13 cellular contexts compared by ENCODE assay signal in genomic region chrX:8037593-8038348, GRCh38.
DNase-seq lines count a peak whose midpoint lies in the region; ATAC-seq, FAIRE-seq and TF ChIP-seq lines count a peak whose summit lies in the region.
"Had no signal": no experiment of that assay in that cellular context is flagged by ENCODE, and none has a peak within 500 bp of the region (broad histone marks: within the 10 kb centered on the region; RNA-seq: fewer than 3 reads in every experiment).

No MANE protein-coding gene starts in this region.

- 24% methylated on average over 8 of the region's 8 CpGs for WGBS in right cardiac atrium
- 61 to 83% methylated on average over 3 to 8 of the region's 8 CpGs for WGBS in transverse colon (ENCODE audit: low coverage in 1 of 2), 2 donors

- DNase-seq in CD4-positive, CD25-positive, alpha-beta regulatory T cell, result no peak
- DNase-seq in GM12892 (ENCODE audit: insufficient read length) (no peak), activated B cell treated with CpG ODN at 0.5 μM for 24 hours (no peak), right cardiac atrium (no peak), transverse colon (no peak), type B pancreatic cell (ENCODE audit: extremely low spot score, unreplicated experiment) (no peak), 8988T (no peak)
- DNase-seq: Caco-2, Kasumi-1, substantia nigra, T1000 had no signal

- peaks cover 0 to under 1% (median 0%) of the 10 kb centered on the region in 7 donors for H3K9me3 Mint-ChIP-seq in CD4-positive, CD25-positive, alpha-beta regulatory T cell
- no peaks in the 10 kb centered on the region for H3K9me3 Mint-ChIP-seq in activated B cell treated with CpG ODN at 0.5 μM for 24 hours
- H3K9me3 Mint-ChIP-seq in type B pancreatic cell, result no peaks in the 10 kb centered on the region

- H3K27ac Mint-ChIP-seq in CD4-positive, CD25-positive, alpha-beta regulatory T cell, result peak overlapping the region in 2 of 3 donors; percentile 1 to 65
- H3K27ac Mint-ChIP-seq in activated B cell treated with CpG ODN at 0.5 μM for 24 hours, result no peak overlapping the region
- H3K27ac Mint-ChIP-seq in type B pancreatic cell, result no peak overlapping the region

- peak overlapping the region in 2 of 4 donors; percentile 54 to 60 for H3K4me3 Mint-ChIP-seq in CD4-positive, CD25-positive, alpha-beta regulatory T cell
- peak overlapping the region; percentile 63 for H3K4me3 Mint-ChIP-seq in activated B cell treated with CpG ODN at 0.5 μM for 24 hours
- no peak overlapping the region for H3K4me3 Mint-ChIP-seq in type B pancreatic cell

- in situ Hi-C loops in transverse colon (cut with MboI; ENCODE audit: low pct_ligation_motif_present in 1 of 4, low pct_unique_long_range_greater_than_20kb in 1 of 4, low sequenced_read_pairs in 3 of 4), result no loop called here

- H3K27me3 Mint-ChIP-seq in CD4-positive, CD25-positive, alpha-beta regulatory T cell, result no peaks in the 10 kb centered on the region
- no peaks in the 10 kb centered on the region for H3K27me3 Mint-ChIP-seq in activated B cell treated with CpG ODN at 0.5 μM for 24 hours
- H3K27me3 Mint-ChIP-seq in type B pancreatic cell, result no peaks in the 10 kb centered on the region

- FAIRE-seq in GM12892 (lab: Jason Lieb, UNC), result peak; percentile 5
- FAIRE-seq: endothelial cell of umbilical vein had no signal

- no peak for TF ChIP-seq CTCF in activated B cell treated with CpG ODN at 0.5 μM for 24 hours (IDR thresholded peaks at IDR 0.05)
- no peak for TF ChIP-seq CTCF in transverse colon (IDR thresholded peaks at IDR 0.05)
- TF ChIP-seq CTCF in type B pancreatic cell (conservative IDR thresholded peaks at IDR 0.05), result no peak

- H3K27me3 ChIP-seq in CD4-positive, CD25-positive, alpha-beta regulatory T cell (ENCODE audit: control insufficient read depth, insufficient read depth, low read length), result no peaks in the 10 kb centered on the region
- H3K27me3 ChIP-seq in right cardiac atrium (ENCODE audit: control insufficient read depth, insufficient read depth) (no peaks in the 10 kb centered on the region), transverse colon (no peaks in the 10 kb centered on the region)

- intact Hi-C loops in activated B cell treated with CpG ODN at 0.5 μM for 24 hours (cut with micrococcal nuclease) (no loop called here), right cardiac atrium (cut with DNase I) (no loop called here), transverse colon (cut with DNase I; ENCODE audit: low total_unique reads) (no loop called here)

- no peaks in the 10 kb centered on the region for H3K36me3 Mint-ChIP-seq in CD4-positive, CD25-positive, alpha-beta regulatory T cell
- H3K36me3 Mint-ChIP-seq in activated B cell treated with CpG ODN at 0.5 μM for 24 hours (ENCODE audit: low read depth), result no peaks in the 10 kb centered on the region
- no peaks in the 10 kb centered on the region for H3K36me3 Mint-ChIP-seq in type B pancreatic cell

- CTCF ChIA-PET in activated B cell treated with CpG ODN at 0.5 μM for 24 hours (lab: Charles Lee), result no interaction called here

- H3K36me3 ChIP-seq in CD4-positive, CD25-positive, alpha-beta regulatory T cell (ENCODE audit: control insufficient read depth, insufficient read depth, low read length), result no peaks in the 10 kb centered on the region
- no peaks in the 10 kb centered on the region for H3K36me3 ChIP-seq in transverse colon

- H3K4me1 ChIP-seq in CD4-positive, CD25-positive, alpha-beta regulatory T cell (ENCODE audit: control insufficient read depth, insufficient read depth, low read length, poor library complexity, severe bottlenecking), result no peaks in the 10 kb centered on the region
- H3K4me1 ChIP-seq in right cardiac atrium (ENCODE audit: control insufficient read depth, insufficient read depth, low read length), result no peaks in the 10 kb centered on the region
- no peaks in the 10 kb centered on the region for H3K4me1 ChIP-seq in transverse colon
- H3K4me1 ChIP-seq: Caco-2 had no signal

- TF ChIP-seq EP300 in transverse colon (IDR thresholded peaks at IDR 0.05; ENCODE audit: low read depth), result no peak

- TF ChIP-seq POLR2A in GM12892 (IDR thresholded peaks at IDR 0.05; ENCODE audit: low read depth, low read length) (no peak), transverse colon (IDR thresholded peaks at IDR 0.05) (no peak)

- POLR2A ChIA-PET in activated B cell treated with CpG ODN at 0.5 μM for 24 hours (lab: Charles Lee), result no interaction called here

- peak overlapping the region; percentile 44 for H3K4me3 ChIP-seq in CD4-positive, CD25-positive, alpha-beta regulatory T cell (ENCODE audit: low read depth, low read length)
- H3K4me3 ChIP-seq in right cardiac atrium (ENCODE audit: low read length), result peak overlapping the region; percentile 5
- H3K4me3 ChIP-seq in transverse colon, result no peak overlapping the region

- H3K27ac ChIP-seq in CD4-positive, CD25-positive, alpha-beta regulatory T cell (ENCODE audit: insufficient read depth, low read length, poor library complexity, severe bottlenecking), result no peak overlapping the region
- peak overlapping the region; percentile 72 for H3K27ac ChIP-seq in right cardiac atrium (ENCODE audit: low read length)
- no peak overlapping the region for H3K27ac ChIP-seq in transverse colon

- ATAC-seq in CD4-positive, CD25-positive, alpha-beta regulatory T cell (ENCODE audit: low read depth in 2 of 2), result no peak
- ATAC-seq in activated B cell treated with CpG ODN at 0.5 μM for 24 hours (ENCODE audit: low read depth) (no peak), right cardiac atrium (peak; percentile 42 to 43), esophagus mucosa (no peak)

- H3K9me3 ChIP-seq in CD4-positive, CD25-positive, alpha-beta regulatory T cell (ENCODE audit: control insufficient read depth in 2 of 2, low read length in 2 of 2), result no peaks in the 10 kb centered on the region
- H3K9me3 ChIP-seq in right cardiac atrium (ENCODE audit: control insufficient read depth, low read length) (no peaks in the 10 kb centered on the region), transverse colon (no peaks in the 10 kb centered on the region)
- H3K9me3 ChIP-seq: Caco-2 had no signal

- H3K4me1 Mint-ChIP-seq in CD4-positive, CD25-positive, alpha-beta regulatory T cell, result peaks cover 0 to 17% (median 4%) of the 10 kb centered on the region in 4 donors
- peaks cover 9% of the 10 kb centered on the region for H3K4me1 Mint-ChIP-seq in activated B cell treated with CpG ODN at 0.5 μM for 24 hours
- no peaks in the 10 kb centered on the region for H3K4me1 Mint-ChIP-seq in type B pancreatic cell (ENCODE audit: unreplicated experiment)

Comparison
In these comparisons a context has a peak if more than half of its experiments do, and no peak if none do; other contexts are left out.
1. ATAC-seq: peak in right cardiac atrium (2 of 2); none in CD4-positive, CD25-positive, alpha-beta regulatory T cell (0 of 2), activated B cell treated with CpG ODN at 0.5 μM for 24 hours (single experiment) and esophagus mucosa (single experiment).
2. H3K4me3 ChIP-seq: peak in CD4-positive, CD25-positive, alpha-beta regulatory T cell (single experiment) and right cardiac atrium (single experiment); none in transverse colon (0 of 4).
3. H3K27ac Mint-ChIP-seq: peak in CD4-positive, CD25-positive, alpha-beta regulatory T cell (2 of 3); none in activated B cell treated with CpG ODN at 0.5 μM for 24 hours (single experiment) and type B pancreatic cell (single experiment).